Comparison of ENCODE assay signal across 20 cellular contexts in genomic region chr1:7288992-7289391, GRCh38.
"Had no signal": no experiment of that assay in that cellular context is flagged by ENCODE, and none has a peak within 500 bp of the region (broad histone marks: within the 10 kb centered on the region; RNA-seq: fewer than 3 reads in every experiment).

No MANE protein-coding gene starts in this region.

- H3K36me3 ChIP-seq: esophagus squamous epithelium, gastrocnemius medialis, heart right ventricle, left lung, lower lobe of right lung had no signal

- H3K4me1 ChIP-seq: esophagus squamous epithelium, left lung, lower lobe of right lung had no signal

- H3K4me1 Mint-ChIP-seq: mesothelial cell of epicardium, naive B cell had no signal

- H3K4me3 Mint-ChIP-seq: mesothelial cell of epicardium, naive B cell had no signal

- H3K36me3 Mint-ChIP-seq: mesothelial cell of epicardium, naive B cell had no signal

- H3K9me3 ChIP-seq: esophagus squamous epithelium, gastrocnemius medialis, heart right ventricle, left lung, lower lobe of right lung, mucosa of descending colon had no signal

- H3K27ac Mint-ChIP-seq: mesothelial cell of epicardium, naive B cell had no signal

- H3K27me3 ChIP-seq: dorsolateral prefrontal cortex, gastrocnemius medialis, heart right ventricle had no signal

- H3K27ac ChIP-seq: coronary artery, dorsolateral prefrontal cortex, esophagus squamous epithelium, gastrocnemius medialis, heart right ventricle, left lung, lower lobe of right lung had no signal

- ATAC-seq: gastrocnemius medialis, heart right ventricle, left cardiac atrium, left lung, left ventricle myocardium superior, lower lobe of right lung had no signal

- H3K4me3 ChIP-seq: coronary artery, dorsolateral prefrontal cortex, esophagus squamous epithelium, gastrocnemius medialis, heart right ventricle, left lung, lower lobe of right lung, mucosa of descending colon had no signal

- DNase-seq: dermis blood vessel endothelial cell; dorsolateral prefrontal cortex; effector CD4-positive, alpha-beta T cell; effector memory CD4-positive, alpha-beta T cell; esophagus squamous epithelium; foreskin fibroblast; foreskin melanocyte; gastrocnemius medialis; glutamatergic neuron; heart right ventricle; hippocampal formation; left cardiac atrium; left lung; left ventricle myocardium superior; lower lobe of right lung; mesenchymal stem cell; mucosa of descending colon; naive B cell had no signal
